15 cellular contexts compared by ENCODE assay signal in genomic region chr13:29991343-29991742, GRCh38.
DNase-seq lines count a peak whose midpoint lies in the region; ATAC-seq, FAIRE-seq and TF ChIP-seq lines count a peak whose summit lies in the region.
"Had no signal": no experiment of that assay in that cellular context is flagged by ENCODE, and none has a peak within 500 bp of the region (broad histone marks: within the 10 kb centered on the region; RNA-seq: fewer than 3 reads in every experiment).

No MANE protein-coding gene starts in this region.

- TF ChIP-seq CTCF in AG09309 (IDR thresholded peaks at IDR 0.05; ENCODE audit: control insufficient read depth, insufficient read depth, low read depth, low read length, missing control alignments) (no peak), IMR-90 (conservative IDR thresholded peaks at IDR 0.05; ENCODE audit: low read depth, low read length) (no peak), astrocyte (IDR thresholded peaks at IDR 0.05; ENCODE audit: insufficient read depth, low read depth, low read length) (no peak)

- no peak overlapping the region; the same call in 1 of the 2 replicates for H4K5ac ChIP-seq in IMR-90 (ENCODE audit: low read depth, low read length)

- TF ChIP-seq RAD21 in IMR-90 (IDR thresholded peaks at IDR 0.05; ENCODE audit: low read length): peak; percentile 29; the same call in 1 of the 2 replicates

- peaks cover 15% of the 10 kb centered on the region for H3K9me1 ChIP-seq in IMR-90 (ENCODE audit: insufficient read depth, low read length)

- H2BK20ac ChIP-seq in IMR-90 (ENCODE audit: low read depth, low read length): peak overlapping the region; percentile 84

- BruUV-seq in IMR-90 (replicated peaks; lab: Mats Ljungman, UMichigan): no TSS peak

- H3K79me1 ChIP-seq in IMR-90 (ENCODE audit: low read depth in 1 of 2, low read length in 2 of 2): 0 out of 4 replicates have a peak, but pooled peaks cover 0 to 4% of the 10 kb centered on the region in 2 experiments

- peak overlapping the region; percentile 42 for H3K4me3 Mint-ChIP-seq in astrocyte (ENCODE audit: unreplicated experiment)
- no peak overlapping the region for H3K4me3 Mint-ChIP-seq in T-cell
- H3K4me3 Mint-ChIP-seq: activated CD8-positive, alpha-beta memory T cell treated with anti-CD3 and anti-CD28 coated beads, Interleukin-2, amount 10 ng/mL, durations not matched to agents 7 days and 5 days; IgD-negative memory B cell had no signal

- H3K4me1 Mint-ChIP-seq in astrocyte (ENCODE audit: low read depth, unreplicated experiment) (peaks cover 27% of the 10 kb centered on the region), T-cell (no peaks in the 10 kb centered on the region)
- H3K4me1 Mint-ChIP-seq: activated CD8-positive, alpha-beta memory T cell treated with anti-CD3 and anti-CD28 coated beads, Interleukin-2, amount 10 ng/mL, durations not matched to agents 7 days and 5 days; IgD-negative memory B cell had no signal

- H3K4ac ChIP-seq in IMR-90 (ENCODE audit: low read depth, low read length): peak overlapping the region; percentile 70

- dilution Hi-C loops in IMR-90 (cut with HindIII; ENCODE audit: low sequenced_read_pairs, unreplicated experiment): no loop called here

- H4K20me1 ChIP-seq in IMR-90 (ENCODE audit: insufficient read depth, low read length): no peaks in the 10 kb centered on the region
- H4K20me1 ChIP-seq in astrocyte (ENCODE audit: insufficient read depth, low read length): no peaks in the 10 kb centered on the region

- intact Hi-C loops in IMR-90 (cut with micrococcal nuclease): no loop called here
- intact Hi-C loops in cardiac septum (cut with DNase I): no loop called here

- no peak overlapping the region; the same call in 1 of the 2 replicates for H3K18ac ChIP-seq in IMR-90 (ENCODE audit: low read depth, low read length)

- H4K8ac ChIP-seq in IMR-90 (ENCODE audit: low read depth in 2 of 2, low read length in 2 of 2): peak overlapping the region in 1 of 2 experiments; percentile 85; a peak in 1 of 4 replicates

- H3K27me3 ChIP-seq in IMR-90 (ENCODE audit: control insufficient read depth, insufficient read depth, low read length): no peaks in the 10 kb centered on the region
- H3K27me3 ChIP-seq in astrocyte (ENCODE audit: insufficient read depth, low read length): no peaks in the 10 kb centered on the region

- H3K4me3 ChIP-seq in AG09309 (ENCODE audit: control insufficient read depth, low read depth, low read length) (no peak overlapping the region), IMR-90 (ENCODE audit: insufficient read depth, low read depth, low read length) (no peak overlapping the region), astrocyte (ENCODE audit: insufficient read depth, low read depth, low read length) (no peak overlapping the region)

- 0 out of 2 replicates have a peak overlapping the region, but pooled peaks have one; percentile 57 for H3K14ac ChIP-seq in IMR-90 (replicated peaks; ENCODE audit: low read depth, low read length)

- H3K36me3 ChIP-seq in IMR-90 (ENCODE audit: control insufficient read depth, insufficient read depth, low read length): no peaks in the 10 kb centered on the region
- no peaks in the 10 kb centered on the region for H3K36me3 ChIP-seq in astrocyte (ENCODE audit: insufficient read depth, low read length)

- TF ChIP-seq POLR2A in IMR-90 (IDR thresholded peaks at IDR 0.05; ENCODE audit: low read depth, low read length): no peak

- H3K4me1 ChIP-seq in IMR-90 (ENCODE audit: control insufficient read depth, insufficient read depth, low read length) (peaks cover 15% of the 10 kb centered on the region), astrocyte (ENCODE audit: insufficient read depth, low read length) (peaks cover 31% of the 10 kb centered on the region)

- H3K27ac ChIP-seq in IMR-90 (ENCODE audit: insufficient read depth, low read length) (no peak overlapping the region), astrocyte (ENCODE audit: low read depth, low read length) (no peak overlapping the region)
- H3K27ac ChIP-seq: C4-2B had no signal

- H3K9me3 Mint-ChIP-seq in astrocyte (ENCODE audit: unreplicated experiment) (peaks cover 15% of the 10 kb centered on the region), T-cell (peaks cover 9 to 16% (median 12%) of the 10 kb centered on the region in 3 donors)

- ATAC-seq in IMR-90 (ENCODE audit: low read depth) (peak; percentile 83), T-cell (replicated peaks in 1 of 4) (no peak)
- ATAC-seq: activated CD8-positive, alpha-beta memory T cell treated with anti-CD3 and anti-CD28 coated beads, Interleukin-2, amount 10 ng/mL, durations not matched to agents 7 days and 5 days; sciatic nerve had no signal

- POLR2A ChIA-PET in IMR-90 (lab: Charles Lee; ENCODE audit: unreplicated experiment): no interaction called here
- POLR2A ChIA-PET in T-cell (lab: Charles Lee): interaction anchor here in 1 of 2 donors (0.5 kb wide), 1 partner anchor 148 kb away, joined by 3 read pairs; no protein-coding TSS in a partner anchor

- CTCF ChIA-PET in IMR-90 (lab: Yijun Ruan, JAX): interaction anchor here (0.6 to 1.2 kb wide), 3 partner anchors 67 to 79 kb away, joined by 3 to 4 read pairs (median 4); no protein-coding TSS in a partner anchor
- CTCF ChIA-PET in T-cell (lab: Charles Lee): no interaction called here

- H3K9ac ChIP-seq in IMR-90 (ENCODE audit: low read depth, low read length): no peak overlapping the region
- no peak overlapping the region for H3K9ac ChIP-seq in astrocyte (ENCODE audit: low read length)

- H3K79me2 ChIP-seq in astrocyte (ENCODE audit: insufficient read depth, low read length): no peaks in the 10 kb centered on the region

- H3K56ac ChIP-seq in IMR-90 (ENCODE audit: extremely low read depth, insufficient read depth, low read length): no peak overlapping the region

- H2BK15ac ChIP-seq in IMR-90 (ENCODE audit: low read depth, low read length): no peak overlapping the region

- in situ Hi-C loops in IMR-90 (cut with MboI; ENCODE audit: low sequenced_read_pairs): no loop called here

- H4K91ac ChIP-seq in IMR-90 (ENCODE audit: insufficient read depth, low read depth, low read length): no peak overlapping the region

- H2AFZ ChIP-seq in IMR-90 (replicated peaks; ENCODE audit: low read length, poor library complexity) (peak overlapping the region; percentile 39), astrocyte (ENCODE audit: low read depth, low read length) (no peak overlapping the region)

- DNase-seq in AG09309 (ENCODE audit: low read depth) (peak; percentile 91), IMR-90 (peak; percentile 95), astrocyte (ENCODE audit: low read depth) (peak; percentile 98), hepatic stellate cell (ENCODE audit: low spot score) (peak; percentile 88), HuH-7.5 (ENCODE audit: low spot score) (no peak), cardiac septum (ENCODE audit: low spot score) (no peak), T-cell (no peak)
- DNase-seq in activated naive CD4-positive, alpha-beta T cell treated with Interleukin-2 at 50 U/mL for 16 hours: no peak
- DNase-seq: activated CD8-positive, alpha-beta memory T cell treated with anti-CD3 and anti-CD28 coated beads, Interleukin-2, amount 10 ng/mL, durations not matched to agents 7 days and 5 days; amygdala; NCI-H187 treated with DMSO at 0.1 percent for 48 hours; T-helper 9 cell had no signal

- peak overlapping the region; percentile 95 for H2AK5ac ChIP-seq in IMR-90 (ENCODE audit: low read depth, low read length)

- H2AK9ac ChIP-seq in IMR-90 (replicated peaks; ENCODE audit: low read depth, low read length, poor library complexity): no peak overlapping the region

- H3K36me3 Mint-ChIP-seq in astrocyte (ENCODE audit: low read depth, unreplicated experiment) (peaks cover 2% of the 10 kb centered on the region), T-cell (peaks cover 9% of the 10 kb centered on the region)
- H3K36me3 Mint-ChIP-seq: IgD-negative memory B cell had no signal

- peaks cover 6% of the 10 kb centered on the region for H3K9me3 ChIP-seq in IMR-90 (ENCODE audit: control insufficient read depth, insufficient read depth, low read length)
- peaks cover 5% of the 10 kb centered on the region for H3K9me3 ChIP-seq in astrocyte (ENCODE audit: insufficient read depth, low read depth, low read length)

- H3K23ac ChIP-seq in IMR-90 (ENCODE audit: low read depth, low read length): no peak overlapping the region

- H3K27ac Mint-ChIP-seq in astrocyte (ENCODE audit: unreplicated experiment): peak overlapping the region; percentile 88
- no peak overlapping the region for H3K27ac Mint-ChIP-seq in T-cell
- H3K27ac Mint-ChIP-seq: activated CD8-positive, alpha-beta memory T cell treated with anti-CD3 and anti-CD28 coated beads, Interleukin-2, amount 10 ng/mL, durations not matched to agents 7 days and 5 days; IgD-negative memory B cell had no signal

- no CpG with 5 or more reads among the region's 6 CpGs for WGBS in IMR-90 (ENCODE audit: extremely low coverage in 2 of 2, insufficient read length in 1 of 2), 2 experiments

- peak overlapping the region; percentile 96 for H2BK120ac ChIP-seq in IMR-90 (ENCODE audit: low read depth, low read length)

- H2BK5ac ChIP-seq in IMR-90 (ENCODE audit: low read depth, low read length, poor library complexity, severe bottlenecking): peak overlapping the region; percentile 54

- H3K4me2 ChIP-seq in IMR-90 (ENCODE audit: low read depth, low read length) (no peak overlapping the region), astrocyte (ENCODE audit: low read length) (peak overlapping the region; percentile 24)

- H3K27me3 Mint-ChIP-seq in astrocyte (ENCODE audit: low read depth, unreplicated experiment) (no peaks in the 10 kb centered on the region), T-cell (peaks cover 0 to 3% of the 10 kb centered on the region in 2 donors)

- FAIRE-seq in astrocyte (lab: Jason Lieb, UNC): peak; percentile 96

TF ChIP-seq in IMR-90, 13 proteins besides CTCF, POLR2A, EP300 and RAD21 (continues in another document):
- TF ChIP-seq MAZ (IDR thresholded peaks at IDR 0.05; ENCODE audit: borderline replicate concordance, low read depth, low read length) (no peak), BHLHE40 (IDR thresholded peaks at IDR 0.05; ENCODE audit: low read depth, low read length) (peak; percentile 68), SMC3 (IDR thresholded peaks at IDR 0.05; ENCODE audit: low read depth, low read length) (peak; percentile 26), FOS (IDR thresholded peaks at IDR 0.05; ENCODE audit: low read depth, low read length) (peak; percentile 75), RFX5 (IDR thresholded peaks at IDR 0.05; ENCODE audit: low read depth, low read length) (no peak), MXI1 (IDR thresholded peaks at IDR 0.05; ENCODE audit: borderline replicate concordance, low read depth, low read length) (no peak)
- TF ChIP-seq, protein P1, sequence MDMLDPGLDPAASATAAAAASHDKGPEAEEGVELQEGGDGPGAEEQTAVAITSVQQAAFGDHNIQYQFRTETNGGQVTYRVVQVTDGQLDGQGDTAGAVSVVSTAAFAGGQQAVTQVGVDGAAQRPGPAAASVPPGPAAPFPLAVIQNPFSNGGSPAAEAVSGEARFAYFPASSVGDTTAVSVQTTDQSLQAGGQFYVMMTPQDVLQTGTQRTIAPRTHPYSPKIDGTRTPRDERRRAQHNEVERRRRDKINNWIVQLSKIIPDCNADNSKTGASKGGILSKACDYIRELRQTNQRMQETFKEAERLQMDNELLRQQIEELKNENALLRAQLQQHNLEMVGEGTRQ (IDR thresholded peaks at IDR 0.05; ENCODE audit: low read depth, low read length): no peak

Comparison
In these comparisons a context has a peak if more than half of its experiments do, and no peak if none do; other contexts are left out.
1. DNase-seq: peak in AG09309 (single experiment), IMR-90 (single experiment), astrocyte (single experiment) and hepatic stellate cell (single experiment); none in HuH-7.5 (single experiment), cardiac septum (single experiment), activated naive CD4-positive, alpha-beta T cell treated with Interleukin-2 at 50 U/mL for 16 hours (single experiment) and T-cell (0 of 34).